23 cellular contexts compared by ENCODE assay signal in genomic region chrX:108156082-108156481, GRCh38.
DNase-seq lines count a peak whose midpoint lies in the region; ATAC-seq and TF ChIP-seq lines count a peak whose summit lies in the region.
"Had no signal": no experiment of that assay in that cellular context is flagged by ENCODE, and none has a peak within 500 bp of the region (broad histone marks: within the 10 kb centered on the region; RNA-seq: fewer than 3 reads in every experiment).

No MANE protein-coding gene starts in this region.

- H3K56ac ChIP-seq in IMR-90 (ENCODE audit: extremely low read depth, insufficient read depth, low read length), result no peak overlapping the region

- no peak overlapping the region for H2BK15ac ChIP-seq in IMR-90 (ENCODE audit: low read depth, low read length)

- no peak overlapping the region for H2BK5ac ChIP-seq in IMR-90 (ENCODE audit: low read depth, low read length, poor library complexity, severe bottlenecking)

- H4K91ac ChIP-seq in IMR-90 (ENCODE audit: insufficient read depth, low read depth, low read length), result no peak overlapping the region

- intact Hi-C loops in IMR-90 (cut with micrococcal nuclease), result no loop called here

- no peak overlapping the region for H4K8ac ChIP-seq in IMR-90 (ENCODE audit: low read depth in 2 of 2, low read length in 2 of 2)

- H3K9me3 Mint-ChIP-seq in activated CD8-positive, alpha-beta memory T cell treated with anti-CD3 and anti-CD28 coated beads, Interleukin-2, amount 10 ng/mL, durations not matched to agents 7 days and 5 days (ENCODE audit: low read depth), result no peaks in the 10 kb centered on the region
- no peaks in the 10 kb centered on the region for H3K9me3 Mint-ChIP-seq in nephron progenitor cell
- H3K9me3 Mint-ChIP-seq: CD14-positive monocyte; CD4-positive, alpha-beta T cell; CD8-positive, alpha-beta memory T cell; HFFc6 had no signal

- H3K4me2 ChIP-seq in IMR-90 (ENCODE audit: low read depth, low read length), result no peak overlapping the region
- H3K4me2 ChIP-seq in MM.1S (ENCODE audit: low read depth, low read length), result no peak overlapping the region
- H3K4me2 ChIP-seq: A549; BLaER1 treated with 17β-estradiol and CSF1 and Interleukin-3, amounts not matched to agents 10 nM and 100 nM had no signal

- H3K9ac ChIP-seq in IMR-90 (ENCODE audit: low read depth, low read length), result no peak overlapping the region
- H3K9ac ChIP-seq in MM.1S (ENCODE audit: low read length), result no peak overlapping the region
- H3K9ac ChIP-seq: BLaER1 treated with 17β-estradiol and CSF1 and Interleukin-3, amounts not matched to agents 10 nM and 100 nM had no signal

- no peaks in the 10 kb centered on the region for H3K27me3 Mint-ChIP-seq in activated CD8-positive, alpha-beta memory T cell treated with anti-CD3 and anti-CD28 coated beads, Interleukin-2, amount 10 ng/mL, durations not matched to agents 7 days and 5 days
- no peaks in the 10 kb centered on the region for H3K27me3 Mint-ChIP-seq in nephron progenitor cell (ENCODE audit: low read depth, poor library complexity)
- H3K27me3 Mint-ChIP-seq: CD4-positive, alpha-beta T cell; CD8-positive, alpha-beta memory T cell had no signal

- no peak overlapping the region for H3K18ac ChIP-seq in IMR-90 (ENCODE audit: low read depth, low read length)

- peaks cover 21% of the 10 kb centered on the region for H3K36me3 Mint-ChIP-seq in activated CD8-positive, alpha-beta memory T cell treated with anti-CD3 and anti-CD28 coated beads, Interleukin-2, amount 10 ng/mL, durations not matched to agents 7 days and 5 days
- H3K36me3 Mint-ChIP-seq in nephron progenitor cell (ENCODE audit: low read depth), result peaks cover 11% of the 10 kb centered on the region

- no peaks in the 10 kb centered on the region for H3K9me3 ChIP-seq in IMR-90 (ENCODE audit: control insufficient read depth, insufficient read depth, low read length)
- H3K9me3 ChIP-seq in MM.1S (replicated peaks; ENCODE audit: insufficient read depth, low read length), result no peaks in the 10 kb centered on the region
- H3K9me3 ChIP-seq: A549; BE2C; BLaER1 treated with 17β-estradiol and CSF1 and Interleukin-3, amounts not matched to agents 10 nM and 100 nM; HAP-1 had no signal

- no peak overlapping the region for H2AFZ ChIP-seq in IMR-90 (replicated peaks; ENCODE audit: low read length, poor library complexity)
- no peak overlapping the region for H2AFZ ChIP-seq in MM.1S (ENCODE audit: low read length)

- CTCF ChIA-PET in activated CD8-positive, alpha-beta memory T cell treated with anti-CD3 and anti-CD28 coated beads, Interleukin-2, amount 10 ng/mL, durations not matched to agents 7 days and 5 days (lab: Charles Lee), result no interaction called here
- CTCF ChIA-PET in IMR-90 (lab: Yijun Ruan, JAX), result interaction anchor here (1.4 kb wide), 1 partner anchor 10 kb away, joined by 3 read pairs; no protein-coding TSS in a partner anchor

- H3K36me3 ChIP-seq in IMR-90 (ENCODE audit: control insufficient read depth, insufficient read depth, low read length) (no peaks in the 10 kb centered on the region; the same call in 1 of the 2 replicates), MM.1S (replicated peaks; ENCODE audit: insufficient read depth, low read length) (no peaks in the 10 kb centered on the region)
- H3K36me3 ChIP-seq: BE2C, HAP-1 had no signal

- no peak overlapping the region for H3K27ac Mint-ChIP-seq in activated CD8-positive, alpha-beta memory T cell treated with anti-CD3 and anti-CD28 coated beads, Interleukin-2, amount 10 ng/mL, durations not matched to agents 7 days and 5 days
- peak overlapping the region; percentile 69 for H3K27ac Mint-ChIP-seq in nephron progenitor cell
- H3K27ac Mint-ChIP-seq: CD4-positive, alpha-beta T cell; CD8-positive, alpha-beta memory T cell; HFFc6 had no signal

- H3K79me2 ChIP-seq in MM.1S (ENCODE audit: low read length), result no peaks in the 10 kb centered on the region

- ATAC-seq in activated CD8-positive, alpha-beta memory T cell treated with anti-CD3 and anti-CD28 coated beads, Interleukin-2, amount 10 ng/mL, durations not matched to agents 7 days and 5 days, result no peak
- ATAC-seq in IMR-90 (ENCODE audit: low read depth), result no peak
- ATAC-seq: A549 had no signal

- BruUV-seq in IMR-90 (replicated peaks; lab: Mats Ljungman, UMichigan), result TSS peak; percentile 86

- H4K20me1 ChIP-seq in IMR-90 (ENCODE audit: insufficient read depth, low read length) (no peaks in the 10 kb centered on the region), MM.1S (ENCODE audit: insufficient read depth, low read length) (no peaks in the 10 kb centered on the region)

- dilution Hi-C loops in IMR-90 (cut with HindIII; ENCODE audit: low sequenced_read_pairs, unreplicated experiment), result no loop called here

- H3K9me1 ChIP-seq in IMR-90 (ENCODE audit: insufficient read depth, low read length), result no peaks in the 10 kb centered on the region

- H3K9me2 ChIP-seq in MM.1S (replicated peaks; ENCODE audit: insufficient read depth, low read length), result no peaks in the 10 kb centered on the region

- H3K4ac ChIP-seq in IMR-90 (ENCODE audit: low read depth, low read length), result no peak overlapping the region

- H2BK120ac ChIP-seq in IMR-90 (ENCODE audit: low read depth, low read length), result no peak overlapping the region

- no CpG with 5 or more reads among the region's 2 CpGs for WGBS in IMR-90 (ENCODE audit: extremely low coverage in 2 of 2, insufficient read length in 1 of 2), 2 experiments

- no peak for TF ChIP-seq RAD21 in IMR-90 (IDR thresholded peaks at IDR 0.05; ENCODE audit: low read length)

- H2AK5ac ChIP-seq in IMR-90 (ENCODE audit: low read depth, low read length), result no peak overlapping the region

- POLR2A ChIA-PET in IMR-90 (lab: Charles Lee; ENCODE audit: unreplicated experiment), result no interaction called here

- no peak overlapping the region for H3K27ac ChIP-seq in IMR-90 (ENCODE audit: insufficient read depth, low read length)
- peak overlapping the region; percentile 89; the same call in 1 of the 2 replicates for H3K27ac ChIP-seq in MM.1S (ENCODE audit: low read length)
- H3K27ac ChIP-seq: A549; BLaER1 treated with 17β-estradiol and CSF1 and Interleukin-3, amounts not matched to agents 10 nM and 100 nM had no signal

- H3K4me3 Mint-ChIP-seq in activated CD8-positive, alpha-beta memory T cell treated with anti-CD3 and anti-CD28 coated beads, Interleukin-2, amount 10 ng/mL, durations not matched to agents 7 days and 5 days, result no peak overlapping the region
- no peak overlapping the region for H3K4me3 Mint-ChIP-seq in nephron progenitor cell
- H3K4me3 Mint-ChIP-seq: CD14-positive monocyte; CD4-positive, alpha-beta T cell; CD8-positive, alpha-beta memory T cell; HFFc6 had no signal

- H3K4me3 ChIP-seq in IMR-90 (ENCODE audit: insufficient read depth, low read depth, low read length) (no peak overlapping the region), MM.1S (ENCODE audit: low read length) (no peak overlapping the region)
- H3K4me3 ChIP-seq: A549; BLaER1 treated with 17β-estradiol and CSF1 and Interleukin-3, amounts not matched to agents 10 nM and 100 nM; HAP-1 had no signal

- no peak overlapping the region for H3K14ac ChIP-seq in IMR-90 (replicated peaks; ENCODE audit: low read depth, low read length)

- in situ Hi-C loops in IMR-90 (cut with MboI; ENCODE audit: low sequenced_read_pairs), result no loop called here

- H3K79me1 ChIP-seq in IMR-90 (ENCODE audit: low read depth in 1 of 2, low read length in 2 of 2), result no peaks in the 10 kb centered on the region

- H4K5ac ChIP-seq in IMR-90 (ENCODE audit: low read depth, low read length), result no peak overlapping the region

- peaks cover 15% of the 10 kb centered on the region for H3F3A ChIP-seq in MM.1S (ENCODE audit: insufficient read depth, low read length)

- H3K4me1 ChIP-seq in IMR-90 (ENCODE audit: control insufficient read depth, insufficient read depth, low read length) (no peaks in the 10 kb centered on the region), MM.1S (ENCODE audit: low read length) (peaks cover 28% of the 10 kb centered on the region)
- H3K4me1 ChIP-seq: A549; BE2C; BLaER1 treated with 17β-estradiol and CSF1 and Interleukin-3, amounts not matched to agents 10 nM and 100 nM; HAP-1 had no signal

- no peak overlapping the region for H2AK9ac ChIP-seq in IMR-90 (replicated peaks; ENCODE audit: low read depth, low read length, poor library complexity)

- no peak overlapping the region for H3K23ac ChIP-seq in IMR-90 (ENCODE audit: low read depth, low read length)

- DNase-seq in activated CD8-positive, alpha-beta memory T cell treated with anti-CD3 and anti-CD28 coated beads, Interleukin-2, amount 10 ng/mL, durations not matched to agents 7 days and 5 days, result peak; percentile 38
- DNase-seq in activated CD8-positive, alpha-beta memory T cell treated with anti-CD3 and anti-CD28 coated beads, Interleukin-2, amount 50 U/mL, for 48 hours, result no peak
- DNase-seq in IMR-90 (no peak), MM.1S (no peak), nephron progenitor cell (no peak), occipital lobe (lab: John Stamatoyannopoulos, UW) (no peak), DMS114 treated with DMSO at 0.1 percent for 48 hours (lab: John Stamatoyannopoulos, UW; ENCODE audit: unreplicated experiment) (no peak)
- DNase-seq: 8988T; ACHN; AML-193; BE2C; CD4-positive, alpha-beta T cell; CD8-positive, alpha-beta memory T cell; DMS 273 treated with DMSO at 0.1 percent for 48 hours; DMS53; DMS79 treated with DMSO at 0.1 percent for 48 hours; GF-D8; GOT3; HFFc6 had no signal

- no peak overlapping the region for H2BK20ac ChIP-seq in IMR-90 (ENCODE audit: low read depth, low read length)

- H3K4me1 Mint-ChIP-seq in activated CD8-positive, alpha-beta memory T cell treated with anti-CD3 and anti-CD28 coated beads, Interleukin-2, amount 10 ng/mL, durations not matched to agents 7 days and 5 days, result peaks cover 14% of the 10 kb centered on the region
- no peaks in the 10 kb centered on the region for H3K4me1 Mint-ChIP-seq in nephron progenitor cell
- H3K4me1 Mint-ChIP-seq: CD14-positive monocyte; CD8-positive, alpha-beta memory T cell had no signal

- TF ChIP-seq CTCF in IMR-90 (conservative IDR thresholded peaks at IDR 0.05; ENCODE audit: low read depth, low read length), result no peak
- no peak for TF ChIP-seq CTCF in MM.1S (IDR thresholded peaks at IDR 0.05; ENCODE audit: low read length)
- no peak for TF ChIP-seq CTCF in nephron progenitor cell (IDR thresholded peaks at IDR 0.05)

- H3K27me3 ChIP-seq in IMR-90 (ENCODE audit: control insufficient read depth, insufficient read depth, low read length), result peaks cover 8% of the 10 kb centered on the region
- no peaks in the 10 kb centered on the region for H3K27me3 ChIP-seq in MM.1S (replicated peaks; ENCODE audit: insufficient read depth, low read length)
- H3K27me3 ChIP-seq: BE2C had no signal

- TF ChIP-seq POLR2A in IMR-90 (IDR thresholded peaks at IDR 0.05; ENCODE audit: low read depth, low read length), result no peak

TF ChIP-seq in IMR-90, 13 proteins besides CTCF, POLR2A, EP300 and RAD21 (continues in another document):
- TF ChIP-seq BHLHE40 (IDR thresholded peaks at IDR 0.05; ENCODE audit: low read depth, low read length) (no peak), RFX5 (IDR thresholded peaks at IDR 0.05; ENCODE audit: low read depth, low read length) (no peak), FOS (IDR thresholded peaks at IDR 0.05; ENCODE audit: low read depth, low read length) (no peak)
